16 cellular contexts compared by ENCODE assay signal in genomic region chr16:27539636-27540035, GRCh38. TPM values are rescaled to one million over a fixed set of nuclear protein-coding genes. Genes with fewer than 3 reads are reported as not detected.
A peak's percentile ranks its signal among the peaks of the same experiment; 100 is the strongest.
DNase-seq lines count a peak whose midpoint lies in the region; ATAC-seq, FAIRE-seq and TF ChIP-seq lines count a peak whose summit lies in the region.
"Had no signal": no experiment of that assay in that cellular context is flagged by ENCODE, and none has a peak within 500 bp of the region (broad histone marks: within the 10 kb centered on the region; RNA-seq: fewer than 3 reads in every experiment).

No MANE protein-coding gene starts in this region.

- TF ChIP-seq RAD21 in GM12878 (IDR thresholded peaks at IDR 0.05; ENCODE audit: insufficient read depth, low read depth, low read length) = no peak

- no peak overlapping the region for H3K4me3 Mint-ChIP-seq in activated CD8-positive, alpha-beta memory T cell treated with anti-CD3 and anti-CD28 coated beads, Interleukin-2, amount 10 ng/mL, durations not matched to agents 7 days and 5 days
- peak overlapping the region in 4 of 5 donors; percentile 48 to 69 (median 66) for H3K4me3 Mint-ChIP-seq in immature natural killer cell
- H3K4me3 Mint-ChIP-seq in stimulated activated effector memory CD8-positive, alpha-beta T cell treated with anti-CD3 and anti-CD28 coated beads, Interleukin-12 subunit alpha, Interleukin-12 subunit beta, amount 100 ng/mL, for 72 hours = no peak overlapping the region
- H3K4me3 Mint-ChIP-seq: GM23338 had no signal

- H3K9ac ChIP-seq in GM12878 (ENCODE audit: control insufficient read depth, insufficient read depth, low read length) = no peak overlapping the region
- H3K9ac ChIP-seq: BLaER1 treated with 17β-estradiol and CSF1 and Interleukin-3, amounts not matched to agents 10 nM and 100 nM had no signal

- BruUV-seq in GM12878 (replicated peaks; lab: Mats Ljungman, UMichigan) = TSS peak; percentile 24

- peaks cover 4% of the 10 kb centered on the region for H3K4me1 ChIP-seq in GM12878 (ENCODE audit: control insufficient read depth, insufficient read depth, low read length)

- peaks cover 18% of the 10 kb centered on the region for H3K4me1 Mint-ChIP-seq in activated CD8-positive, alpha-beta memory T cell treated with anti-CD3 and anti-CD28 coated beads, Interleukin-2, amount 10 ng/mL, durations not matched to agents 7 days and 5 days
- H3K4me1 Mint-ChIP-seq in immature natural killer cell = peaks cover 30 to 33% of the 10 kb centered on the region in 2 donors
- H3K4me1 Mint-ChIP-seq in stimulated activated effector memory CD8-positive, alpha-beta T cell treated with anti-CD3 and anti-CD28 coated beads, Interleukin-12 subunit alpha, Interleukin-12 subunit beta, amount 100 ng/mL, for 72 hours = peaks cover 35% of the 10 kb centered on the region
- H3K4me1 Mint-ChIP-seq: GM23338 had no signal

- peaks cover 14 to 45% of the 10 kb centered on the region in 2 experiments for H3K36me3 ChIP-seq in GM12878 (ENCODE audit: control insufficient read depth in 2 of 2, insufficient read depth in 2 of 2, low read length in 1 of 2)

- WGBS in GM12878 (ENCODE audit: insufficient coverage, insufficient replicate concordance, low lambda C conversion rate, missing lambda C conversion rate) = 24% methylated on average over 5 of the region's 5 CpGs

- ATAC-seq in activated CD8-positive, alpha-beta memory T cell treated with anti-CD3 and anti-CD28 coated beads, Interleukin-2, amount 10 ng/mL, durations not matched to agents 7 days and 5 days = no peak
- ATAC-seq in GM12878 = no peak
- no peak for ATAC-seq in stimulated activated effector memory CD8-positive, alpha-beta T cell treated with anti-CD3 and anti-CD28 coated beads, Interleukin-12 subunit alpha, Interleukin-12 subunit beta, amount 100 ng/mL, for 72 hours
- ATAC-seq: GM23338 had no signal

- RAD21 ChIA-PET in GM12878 (lab: Charles Lee; ENCODE audit: unreplicated experiment) = no interaction called here

- peak overlapping the region; percentile 54 for H3K27ac Mint-ChIP-seq in activated CD8-positive, alpha-beta memory T cell treated with anti-CD3 and anti-CD28 coated beads, Interleukin-2, amount 10 ng/mL, durations not matched to agents 7 days and 5 days
- H3K27ac Mint-ChIP-seq in immature natural killer cell = peak overlapping the region; percentile 82 to 86 (median 84)
- H3K27ac Mint-ChIP-seq in stimulated activated effector memory CD8-positive, alpha-beta T cell treated with anti-CD3 and anti-CD28 coated beads, Interleukin-12 subunit alpha, Interleukin-12 subunit beta, amount 100 ng/mL, for 72 hours = peak overlapping the region; percentile 80
- H3K27ac Mint-ChIP-seq: GM23338 had no signal

- no peaks in the 10 kb centered on the region for H3K27me3 ChIP-seq in GM12878 (replicated peaks in 1 of 2; ENCODE audit: control insufficient read depth in 2 of 2, insufficient read depth in 2 of 2, low read length in 1 of 2)
- H3K27me3 ChIP-seq: BLaER1 treated with 17β-estradiol and CSF1 and Interleukin-3, amounts not matched to agents 10 nM and 100 nM had no signal

- FAIRE-seq in GM12878 (lab: Jason Lieb, UNC) = peak; percentile 18
- FAIRE-seq: GM18507 had no signal

- no peak for TF ChIP-seq CTCF in GM12878 (IDR thresholded peaks at IDR 0.05 in 2 of 3, conservative IDR thresholded peaks at IDR 0.05 in 1 of 3; ENCODE audit: control insufficient read depth in 2 of 3, extremely low read depth in 1 of 3, insufficient read depth in 1 of 3, low read depth in 3 of 3, low read length in 3 of 3)

- SMC1A ChIA-PET in GM12878 (lab: Charles Lee; ENCODE audit: uncharacterized antibody, unreplicated experiment) = no interaction called here

- peaks cover 62% of the 10 kb centered on the region for H3K36me3 Mint-ChIP-seq in activated CD8-positive, alpha-beta memory T cell treated with anti-CD3 and anti-CD28 coated beads, Interleukin-2, amount 10 ng/mL, durations not matched to agents 7 days and 5 days
- peaks cover 58 to 78% (median 66%) of the 10 kb centered on the region in 3 donors for H3K36me3 Mint-ChIP-seq in immature natural killer cell
- peaks cover 95% of the 10 kb centered on the region for H3K36me3 Mint-ChIP-seq in stimulated activated effector memory CD8-positive, alpha-beta T cell treated with anti-CD3 and anti-CD28 coated beads, Interleukin-12 subunit alpha, Interleukin-12 subunit beta, amount 100 ng/mL, for 72 hours

- in situ Hi-C loops in GM12878 (cut with MboI) (no loop called here), KBM-7 (cut with MboI; ENCODE audit: low pct_unique_long_range_greater_than_20kb, low sequenced_read_pairs) (loop anchor here (10.0 kb wide), 1 partner anchor 65 kb away; no protein-coding TSS in a partner anchor)

- no peak for TF ChIP-seq EP300 in GM12878 (IDR thresholded peaks at IDR 0.05; ENCODE audit: borderline replicate concordance in 1 of 2, control insufficient read depth in 1 of 2, low read depth in 2 of 2, low read length in 2 of 2)

- H4K20me1 ChIP-seq in GM12878 (ENCODE audit: control insufficient read depth, insufficient read depth) = no peaks in the 10 kb centered on the region

- DNase-seq in activated CD8-positive, alpha-beta memory T cell treated with anti-CD3 and anti-CD28 coated beads, Interleukin-2, amount 10 ng/mL, durations not matched to agents 7 days and 5 days = no peak
- DNase-seq in activated CD8-positive, alpha-beta memory T cell treated with anti-CD3 and anti-CD28 coated beads, Interleukin-2, amount 50 U/mL, for 4 hours = no peak
- DNase-seq in GM12878 (ENCODE audit: low read depth, low spot score) (no peak), immature natural killer cell (no peak), KBM-7 (no peak), NCI-H187 treated with DMSO at 0.1 percent for 48 hours (lab: John Stamatoyannopoulos, UW) (no peak), posterior cingulate gyrus (no peak)
- no peak for DNase-seq in stimulated activated effector memory CD8-positive, alpha-beta T cell treated with anti-CD3 and anti-CD28 coated beads, Interleukin-12 subunit alpha, Interleukin-12 subunit beta, amount 100 ng/mL, for 72 hours (ENCODE audit: low spot score in 2 of 2)
- DNase-seq: ACHN, DMS53, GF-D8, H7 had no signal

- no peaks in the 10 kb centered on the region; the same call in 2 of the 3 replicates for H3K9me3 ChIP-seq in GM12878 (replicated peaks; ENCODE audit: control insufficient read depth, insufficient read depth, low read length)
- H3K9me3 ChIP-seq: BLaER1 treated with 17β-estradiol and CSF1 and Interleukin-3, amounts not matched to agents 10 nM and 100 nM had no signal

- H2AFZ ChIP-seq in GM12878 (ENCODE audit: control insufficient read depth, low read depth, low read length) = no peak overlapping the region
- H2AFZ ChIP-seq: GM23338 had no signal

- no peaks in the 10 kb centered on the region for H3K79me2 ChIP-seq in GM12878 (ENCODE audit: control insufficient read depth, insufficient read depth, low read length)

- TF ChIP-seq POLR2A in GM12878 (IDR thresholded peaks at IDR 0.05; ENCODE audit: low read depth, low read length) = no peak

- no peak overlapping the region for H3K4me2 ChIP-seq in GM12878 (ENCODE audit: control insufficient read depth, insufficient read depth)
- H3K4me2 ChIP-seq: GM23338 had no signal

- POLR2A ChIA-PET in GM12878 (lab: Charles Lee) = interaction anchor here (0.8 kb wide), 1 partner anchor 11 kb away, joined by 3 read pairs; the partner anchor contains the start of gene KATNIP

- peaks cover 2% of the 10 kb centered on the region for H3K9me3 Mint-ChIP-seq in activated CD8-positive, alpha-beta memory T cell treated with anti-CD3 and anti-CD28 coated beads, Interleukin-2, amount 10 ng/mL, durations not matched to agents 7 days and 5 days (ENCODE audit: low read depth)
- H3K9me3 Mint-ChIP-seq in immature natural killer cell = no peaks in the 10 kb centered on the region
- peaks cover 3% of the 10 kb centered on the region for H3K9me3 Mint-ChIP-seq in stimulated activated effector memory CD8-positive, alpha-beta T cell treated with anti-CD3 and anti-CD28 coated beads, Interleukin-12 subunit alpha, Interleukin-12 subunit beta, amount 100 ng/mL, for 72 hours
- H3K9me3 Mint-ChIP-seq: GM23338 had no signal

- intact Hi-C loops in GM12878 (cut with micrococcal nuclease; ENCODE audit: unreplicated experiment) = no loop called here
- intact Hi-C loops in posterior cingulate gyrus (cut with DNase I) = no loop called here

- H3K27ac ChIP-seq in GM12878 (ENCODE audit: control insufficient read depth, insufficient read depth) = no peak overlapping the region
- H3K27ac ChIP-seq: BLaER1 treated with 17β-estradiol and CSF1 and Interleukin-3, amounts not matched to agents 10 nM and 100 nM had no signal

- CTCF ChIA-PET in activated CD8-positive, alpha-beta memory T cell treated with anti-CD3 and anti-CD28 coated beads, Interleukin-2, amount 10 ng/mL, durations not matched to agents 7 days and 5 days (lab: Charles Lee) = interaction anchor here (0.6 kb wide), 1 partner anchor 421 kb away, joined by 3 read pairs; no protein-coding TSS in a partner anchor
- CTCF ChIA-PET in GM12878 (lab: Yijun Ruan, JAX) = no interaction called here

- H3K4me3 ChIP-seq in GM12878 = no peak overlapping the region
- H3K4me3 ChIP-seq: BLaER1 treated with 17β-estradiol and CSF1 and Interleukin-3, amounts not matched to agents 10 nM and 100 nM; GM23338 had no signal

- H3K27me3 Mint-ChIP-seq in activated CD8-positive, alpha-beta memory T cell treated with anti-CD3 and anti-CD28 coated beads, Interleukin-2, amount 10 ng/mL, durations not matched to agents 7 days and 5 days = no peaks in the 10 kb centered on the region
- peaks cover 0 to 6% (median 3%) of the 10 kb centered on the region in 3 donors for H3K27me3 Mint-ChIP-seq in immature natural killer cell (ENCODE audit: low read depth in 3 of 3)
- H3K27me3 Mint-ChIP-seq: CD4-positive, CD25-positive, alpha-beta regulatory T cell had no signal

RNA-seq across cellular contexts. Expression of gene GTF3C1, which starts 10.1 kb away (rescaled TPM):
- 10 to 100 TPM; 56.1 to 58.6 TPM for total RNA-seq in activated CD8-positive, alpha-beta memory T cell treated with anti-CD3 and anti-CD28 coated beads, Interleukin-2, amount 10 ng/mL, durations not matched to agents 7 days and 5 days
- total RNA-seq in GM12878 (2013; cell fraction: nucleolus; rRNA removed) = 116 and 127 TPM in 2 replicates
- total RNA-seq in GM12878 (2014; rRNA removed) (40.5 and 46.4 TPM in 2 replicates), GM12878 (2014; rRNA removed; fragmentation: Illumina TruSeq; extraction: Trizol) (22.9 and 26.7 TPM in 2 replicates), GM12878 (2021) (54.2 and 60.9 TPM in 2 replicates)
- polyA plus RNA-seq in GM12878 (2011; ENCODE audit: low read depth) = 14.8 TPM
- polyA plus RNA-seq in GM12878 (2011; rRNA removed) (9.8 and 19.0 TPM in 2 replicates), GM12878 (2014; fragmentation: Illumina TruSeq; extraction: Trizol) (18.8 and 38.7 TPM in 2 replicates), GM12878 (2014; fragmentation: Nextera tagmentation; extraction: Ambion mirVana) (1 to 10 TPM in 1 of 2 experiments, under 1 TPM in 1; 0.98 to 5.4 TPM), GM12878 (2014; rRNA removed) (35.2 and 51.9 TPM in 2 replicates), GM12878 (2016; fragmentation: Nextera tagmentation; extraction: Ambion mirVana) (10 to 100 TPM; 33.3 to 35.9 TPM), immature natural killer cell (100 to 1,000 TPM in 1 of 3 donors, 10 to 100 TPM in 2; 73.7 to 107 (median 97.6) TPM)
- polyA plus RNA-seq in GM12878 (2011; cell fraction: cytosol; rRNA removed) = 28.7 and 33.0 TPM in 2 replicates
- polyA plus RNA-seq in GM12878 (2011; cell fraction: nucleus; rRNA removed) = 89.6 and 124 TPM in 2 replicates
- 30.1 and 34.8 TPM in 2 replicates for polyA plus RNA-seq in GM12878 (2012)
- polyA minus RNA-seq in GM12878 (2011; rRNA and poly(A)+ RNA removed) = 36.5 and 48.5 TPM in 2 replicates
- polyA minus RNA-seq in GM12878 (2011; cell fraction: cytosol; rRNA and poly(A)+ RNA removed) = 32.9 and 35.9 TPM in 2 replicates
- polyA minus RNA-seq in GM12878 (2011; cell fraction: nucleus; rRNA and poly(A)+ RNA removed) = 29.0 and 40.9 TPM in 2 replicates

RNA-seq across cellular contexts. Expression of gene KATNIP, which starts 10.3 kb away (rescaled TPM):
- total RNA-seq in activated CD8-positive, alpha-beta memory T cell treated with anti-CD3 and anti-CD28 coated beads, Interleukin-2, amount 10 ng/mL, durations not matched to agents 7 days and 5 days = 10 to 100 TPM; 15.0 to 20.1 TPM
- total RNA-seq in GM12878 (2013; cell fraction: nucleolus; rRNA removed) = 52.2 and 56.3 TPM in 2 replicates
- 8.0 and 8.2 TPM in 2 replicates for total RNA-seq in GM12878 (2014; rRNA removed)
- total RNA-seq in GM12878 (2014; rRNA removed; fragmentation: Illumina TruSeq; extraction: Trizol) = 8.2 and 9.7 TPM in 2 replicates
- total RNA-seq in GM12878 (2021) = 9.7 and 13.8 TPM in 2 replicates
- polyA plus RNA-seq in GM12878 (2011; ENCODE audit: low read depth) = 3.0 TPM
- polyA plus RNA-seq in GM12878 (2011; rRNA removed) = 6.6 and 9.6 TPM in 2 replicates
- polyA plus RNA-seq in GM12878 (2011; cell fraction: cytosol; rRNA removed) = 8.3 and 11.1 TPM in 2 replicates
- polyA plus RNA-seq in GM12878 (2011; cell fraction: nucleus; rRNA removed) = 47.8 and 54.0 TPM in 2 replicates
- polyA plus RNA-seq in GM12878 (2012) = 5.5 and 7.5 TPM in 2 replicates
- 9.7 and 11.4 TPM in 2 replicates for polyA plus RNA-seq in GM12878 (2014; fragmentation: Illumina TruSeq; extraction: Trizol)
- polyA plus RNA-seq in GM12878 (2014; fragmentation: Nextera tagmentation; extraction: Ambion mirVana) = 1 to 10 TPM; 1.6 to 2.5 TPM
- polyA plus RNA-seq in GM12878 (2014; rRNA removed) = 7.2 and 9.0 TPM in 2 replicates
- polyA plus RNA-seq in GM12878 (2016; fragmentation: Nextera tagmentation; extraction: Ambion mirVana) = 10 to 100 TPM in 1 of 2 experiments, 1 to 10 TPM in 1; 8.6 to 10.7 TPM
- 19.4 and 20.6 TPM in 2 replicates for polyA minus RNA-seq in GM12878 (2011; rRNA and poly(A)+ RNA removed)
- polyA minus RNA-seq in GM12878 (2011; cell fraction: cytosol; rRNA and poly(A)+ RNA removed) = 2.7 and 4.6 TPM in 2 replicates
- 16.0 and 32.2 TPM in 2 replicates for polyA minus RNA-seq in GM12878 (2011; cell fraction: nucleus; rRNA and poly(A)+ RNA removed)
- polyA plus RNA-seq in immature natural killer cell = 1 to 10 TPM in 2 of 3 donors, not detected in 1; 1.7 to 7.2 TPM

Comparison
In these comparisons a context has a peak if more than half of its experiments do, and no peak if none do; other contexts are left out.
1. H3K4me3 Mint-ChIP-seq: peak in immature natural killer cell (4 of 5); none in activated CD8-positive, alpha-beta memory T cell treated with anti-CD3 and anti-CD28 coated beads, Interleukin-2, amount 10 ng/mL, durations not matched to agents 7 days and 5 days (single experiment) and stimulated activated effector memory CD8-positive, alpha-beta T cell treated with anti-CD3 and anti-CD28 coated beads, Interleukin-12 subunit alpha, Interleukin-12 subunit beta, amount 100 ng/mL, for 72 hours (single experiment).
2. Peak in every context shown above with its lines, with median percentiles within 50 percentile points of each other: H3K27ac Mint-ChIP-seq.